In the genomic region with DNA sequence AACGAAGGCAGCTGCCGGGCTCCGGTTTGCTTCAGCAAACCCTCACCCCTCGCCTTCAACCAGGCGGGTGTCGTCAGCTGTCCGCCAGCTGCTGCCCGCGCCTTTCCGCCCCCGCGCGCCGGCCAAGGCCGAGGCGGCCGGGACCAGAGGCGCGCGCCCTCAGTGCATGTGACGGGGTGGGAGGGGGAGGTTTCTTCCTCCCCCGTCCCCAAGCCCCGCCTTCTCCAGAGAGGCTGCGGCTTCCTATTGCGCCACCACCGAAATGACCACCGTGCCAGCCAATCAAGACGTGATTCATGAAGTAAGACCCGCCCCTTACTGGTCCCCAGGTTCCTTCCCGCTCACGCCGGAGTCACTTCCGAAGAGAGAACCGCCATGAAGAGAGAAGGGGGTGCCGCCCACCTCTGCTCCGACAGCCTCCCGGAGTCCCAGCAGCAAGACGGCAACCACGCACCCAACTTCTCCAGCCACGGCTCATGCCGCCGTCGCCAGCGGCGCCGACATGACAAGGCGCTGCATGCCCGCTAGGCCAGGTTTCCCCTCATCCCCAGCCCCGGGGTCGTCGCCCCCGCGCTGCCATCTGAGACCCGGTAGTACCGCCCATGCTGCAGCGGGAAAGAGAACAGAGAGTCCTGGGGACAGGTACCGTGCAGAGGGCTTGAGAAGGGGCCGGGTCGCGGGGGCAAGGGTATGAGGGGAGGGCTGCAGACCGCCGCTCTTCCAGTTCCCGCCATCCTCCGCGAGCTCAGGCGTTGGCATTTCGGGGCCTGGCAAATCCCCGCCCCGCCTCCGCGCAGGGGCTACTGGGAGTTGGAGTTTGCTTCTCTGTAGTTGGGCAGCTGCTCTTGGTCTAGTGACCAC, we compare ENCODE assay signal across 1 cellular context.
TF ChIP-seq lines count a peak whose summit lies in the region.

A gene with protein sequence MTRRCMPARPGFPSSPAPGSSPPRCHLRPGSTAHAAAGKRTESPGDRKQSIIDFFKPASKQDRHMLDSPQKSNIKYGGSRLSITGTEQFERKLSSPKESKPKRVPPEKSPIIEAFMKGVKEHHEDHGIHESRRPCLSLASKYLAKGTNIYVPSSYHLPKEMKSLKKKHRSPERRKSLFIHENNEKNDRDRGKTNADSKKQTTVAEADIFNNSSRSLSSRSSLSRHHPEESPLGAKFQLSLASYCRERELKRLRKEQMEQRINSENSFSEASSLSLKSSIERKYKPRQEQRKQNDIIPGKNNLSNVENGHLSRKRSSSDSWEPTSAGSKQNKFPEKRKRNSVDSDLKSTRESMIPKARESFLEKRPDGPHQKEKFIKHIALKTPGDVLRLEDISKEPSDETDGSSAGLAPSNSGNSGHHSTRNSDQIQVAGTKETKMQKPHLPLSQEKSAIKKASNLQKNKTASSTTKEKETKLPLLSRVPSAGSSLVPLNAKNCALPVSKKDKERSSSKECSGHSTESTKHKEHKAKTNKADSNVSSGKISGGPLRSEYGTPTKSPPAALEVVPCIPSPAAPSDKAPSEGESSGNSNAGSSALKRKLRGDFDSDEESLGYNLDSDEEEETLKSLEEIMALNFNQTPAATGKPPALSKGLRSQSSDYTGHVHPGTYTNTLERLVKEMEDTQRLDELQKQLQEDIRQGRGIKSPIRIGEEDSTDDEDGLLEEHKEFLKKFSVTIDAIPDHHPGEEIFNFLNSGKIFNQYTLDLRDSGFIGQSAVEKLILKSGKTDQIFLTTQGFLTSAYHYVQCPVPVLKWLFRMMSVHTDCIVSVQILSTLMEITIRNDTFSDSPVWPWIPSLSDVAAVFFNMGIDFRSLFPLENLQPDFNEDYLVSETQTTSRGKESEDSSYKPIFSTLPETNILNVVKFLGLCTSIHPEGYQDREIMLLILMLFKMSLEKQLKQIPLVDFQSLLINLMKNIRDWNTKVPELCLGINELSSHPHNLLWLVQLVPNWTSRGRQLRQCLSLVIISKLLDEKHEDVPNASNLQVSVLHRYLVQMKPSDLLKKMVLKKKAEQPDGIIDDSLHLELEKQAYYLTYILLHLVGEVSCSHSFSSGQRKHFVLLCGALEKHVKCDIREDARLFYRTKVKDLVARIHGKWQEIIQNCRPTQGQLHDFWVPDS (plus strand): TSS at position 355 of the 861 bp plus-strand sequence. CDS start 148 bp downstream, at position 503.

TF ChIP-seq in K562, 482 proteins besides CTCF, POLR2A, EP300 and RAD21 (continued from another document and continues in another):
- TF ChIP-seq, protein P1, sequence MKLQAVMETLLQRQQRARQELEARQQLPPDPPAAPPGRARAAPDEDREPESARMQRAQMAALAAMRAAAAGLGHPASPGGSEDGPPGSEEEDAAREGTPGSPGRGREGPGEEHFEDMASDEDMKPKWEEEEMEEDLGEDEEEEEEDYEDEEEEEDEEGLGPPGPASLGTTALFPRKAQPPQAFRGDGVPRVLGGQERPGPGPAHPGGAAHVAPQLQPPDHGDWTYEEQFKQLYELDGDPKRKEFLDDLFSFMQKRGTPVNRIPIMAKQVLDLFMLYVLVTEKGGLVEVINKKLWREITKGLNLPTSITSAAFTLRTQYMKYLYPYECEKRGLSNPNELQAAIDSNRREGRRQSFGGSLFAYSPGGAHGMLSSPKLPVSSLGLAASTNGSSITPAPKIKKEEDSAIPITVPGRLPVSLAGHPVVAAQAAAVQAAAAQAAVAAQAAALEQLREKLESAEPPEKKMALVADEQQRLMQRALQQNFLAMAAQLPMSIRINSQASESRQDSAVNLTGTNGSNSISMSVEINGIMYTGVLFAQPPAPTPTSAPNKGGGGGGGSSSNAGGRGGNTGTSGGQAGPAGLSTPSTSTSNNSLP (IDR thresholded peaks at IDR 0.05; ENCODE audit: borderline replicate concordance, low read depth, low read length): no peak
- TF ChIP-seq, protein P2, sequence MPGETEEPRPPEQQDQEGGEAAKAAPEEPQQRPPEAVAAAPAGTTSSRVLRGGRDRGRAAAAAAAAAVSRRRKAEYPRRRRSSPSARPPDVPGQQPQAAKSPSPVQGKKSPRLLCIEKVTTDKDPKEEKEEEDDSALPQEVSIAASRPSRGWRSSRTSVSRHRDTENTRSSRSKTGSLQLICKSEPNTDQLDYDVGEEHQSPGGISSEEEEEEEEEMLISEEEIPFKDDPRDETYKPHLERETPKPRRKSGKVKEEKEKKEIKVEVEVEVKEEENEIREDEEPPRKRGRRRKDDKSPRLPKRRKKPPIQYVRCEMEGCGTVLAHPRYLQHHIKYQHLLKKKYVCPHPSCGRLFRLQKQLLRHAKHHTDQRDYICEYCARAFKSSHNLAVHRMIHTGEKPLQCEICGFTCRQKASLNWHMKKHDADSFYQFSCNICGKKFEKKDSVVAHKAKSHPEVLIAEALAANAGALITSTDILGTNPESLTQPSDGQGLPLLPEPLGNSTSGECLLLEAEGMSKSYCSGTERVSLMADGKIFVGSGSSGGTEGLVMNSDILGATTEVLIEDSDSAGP (CRISPR knock-in tag; IDR thresholded peaks at IDR 0.05): no peak
- TF ChIP-seq ADNP (tag; IDR thresholded peaks at IDR 0.05): no peak
- TF ChIP-seq, protein P3, sequence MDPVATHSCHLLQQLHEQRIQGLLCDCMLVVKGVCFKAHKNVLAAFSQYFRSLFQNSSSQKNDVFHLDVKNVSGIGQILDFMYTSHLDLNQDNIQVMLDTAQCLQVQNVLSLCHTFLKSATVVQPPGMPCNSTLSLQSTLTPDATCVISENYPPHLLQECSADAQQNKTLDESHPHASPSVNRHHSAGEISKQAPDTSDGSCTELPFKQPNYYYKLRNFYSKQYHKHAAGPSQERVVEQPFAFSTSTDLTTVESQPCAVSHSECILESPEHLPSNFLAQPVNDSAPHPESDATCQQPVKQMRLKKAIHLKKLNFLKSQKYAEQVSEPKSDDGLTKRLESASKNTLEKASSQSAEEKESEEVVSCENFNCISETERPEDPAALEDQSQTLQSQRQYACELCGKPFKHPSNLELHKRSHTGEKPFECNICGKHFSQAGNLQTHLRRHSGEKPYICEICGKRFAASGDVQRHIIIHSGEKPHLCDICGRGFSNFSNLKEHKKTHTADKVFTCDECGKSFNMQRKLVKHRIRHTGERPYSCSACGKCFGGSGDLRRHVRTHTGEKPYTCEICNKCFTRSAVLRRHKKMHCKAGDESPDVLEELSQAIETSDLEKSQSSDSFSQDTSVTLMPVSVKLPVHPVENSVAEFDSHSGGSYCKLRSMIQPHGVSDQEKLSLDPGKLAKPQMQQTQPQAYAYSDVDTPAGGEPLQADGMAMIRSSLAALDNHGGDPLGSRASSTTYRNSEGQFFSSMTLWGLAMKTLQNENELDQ (CRISPR knock-in tag; IDR thresholded peaks at IDR 0.05; ENCODE audit: borderline replicate concordance): no peak
- TF ChIP-seq HLTF (IDR thresholded peaks at IDR 0.05): no peak
- TF ChIP-seq CHD4 (IDR thresholded peaks at IDR 0.05; ENCODE audit: insufficient read depth, insufficient replicate concordance, low read depth, low read length, poor library complexity, severe bottlenecking): no peak
- no peak for TF ChIP-seq ZNF507 (tag; conservative IDR thresholded peaks at IDR 0.05)
- no peak for TF ChIP-seq RBM22 (IDR thresholded peaks at IDR 0.05; ENCODE audit: low read depth, low read length, poor library complexity, severe bottlenecking)
- no peak for TF ChIP-seq ZC3H4 (CRISPR knock-in tag; IDR thresholded peaks at IDR 0.05; ENCODE audit: borderline replicate concordance)
- no peak for TF ChIP-seq ZNF224 (CRISPR knock-in tag; IDR thresholded peaks at IDR 0.05)
- TF ChIP-seq TRIM28 (IDR thresholded peaks at IDR 0.05): no peak
- TF ChIP-seq CBX8 (IDR thresholded peaks at IDR 0.05; ENCODE audit: borderline replicate concordance, extremely low read depth, low read depth, low read length, poor library complexity, severe bottlenecking): no peak
- TF ChIP-seq ZNF197 (CRISPR knock-in tag; IDR thresholded peaks at IDR 0.05; ENCODE audit: low read depth): peak; percentile 52; the same call in 1 of the 2 replicates
- TF ChIP-seq, protein P4, sequence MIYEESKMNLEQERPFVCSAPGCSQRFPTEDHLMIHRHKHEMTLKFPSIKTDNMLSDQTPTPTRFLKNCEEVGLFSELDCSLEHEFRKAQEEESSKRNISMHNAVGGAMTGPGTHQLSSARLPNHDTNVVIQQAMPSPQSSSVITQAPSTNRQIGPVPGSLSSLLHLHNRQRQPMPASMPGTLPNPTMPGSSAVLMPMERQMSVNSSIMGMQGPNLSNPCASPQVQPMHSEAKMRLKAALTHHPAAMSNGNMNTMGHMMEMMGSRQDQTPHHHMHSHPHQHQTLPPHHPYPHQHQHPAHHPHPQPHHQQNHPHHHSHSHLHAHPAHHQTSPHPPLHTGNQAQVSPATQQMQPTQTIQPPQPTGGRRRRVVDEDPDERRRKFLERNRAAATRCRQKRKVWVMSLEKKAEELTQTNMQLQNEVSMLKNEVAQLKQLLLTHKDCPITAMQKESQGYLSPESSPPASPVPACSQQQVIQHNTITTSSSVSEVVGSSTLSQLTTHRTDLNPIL (CRISPR knock-in tag; IDR thresholded peaks at IDR 0.05): no peak
- peak; percentile 63 for TF ChIP-seq KLF16 (IDR thresholded peaks at IDR 0.05)
- TF ChIP-seq, protein P5, sequence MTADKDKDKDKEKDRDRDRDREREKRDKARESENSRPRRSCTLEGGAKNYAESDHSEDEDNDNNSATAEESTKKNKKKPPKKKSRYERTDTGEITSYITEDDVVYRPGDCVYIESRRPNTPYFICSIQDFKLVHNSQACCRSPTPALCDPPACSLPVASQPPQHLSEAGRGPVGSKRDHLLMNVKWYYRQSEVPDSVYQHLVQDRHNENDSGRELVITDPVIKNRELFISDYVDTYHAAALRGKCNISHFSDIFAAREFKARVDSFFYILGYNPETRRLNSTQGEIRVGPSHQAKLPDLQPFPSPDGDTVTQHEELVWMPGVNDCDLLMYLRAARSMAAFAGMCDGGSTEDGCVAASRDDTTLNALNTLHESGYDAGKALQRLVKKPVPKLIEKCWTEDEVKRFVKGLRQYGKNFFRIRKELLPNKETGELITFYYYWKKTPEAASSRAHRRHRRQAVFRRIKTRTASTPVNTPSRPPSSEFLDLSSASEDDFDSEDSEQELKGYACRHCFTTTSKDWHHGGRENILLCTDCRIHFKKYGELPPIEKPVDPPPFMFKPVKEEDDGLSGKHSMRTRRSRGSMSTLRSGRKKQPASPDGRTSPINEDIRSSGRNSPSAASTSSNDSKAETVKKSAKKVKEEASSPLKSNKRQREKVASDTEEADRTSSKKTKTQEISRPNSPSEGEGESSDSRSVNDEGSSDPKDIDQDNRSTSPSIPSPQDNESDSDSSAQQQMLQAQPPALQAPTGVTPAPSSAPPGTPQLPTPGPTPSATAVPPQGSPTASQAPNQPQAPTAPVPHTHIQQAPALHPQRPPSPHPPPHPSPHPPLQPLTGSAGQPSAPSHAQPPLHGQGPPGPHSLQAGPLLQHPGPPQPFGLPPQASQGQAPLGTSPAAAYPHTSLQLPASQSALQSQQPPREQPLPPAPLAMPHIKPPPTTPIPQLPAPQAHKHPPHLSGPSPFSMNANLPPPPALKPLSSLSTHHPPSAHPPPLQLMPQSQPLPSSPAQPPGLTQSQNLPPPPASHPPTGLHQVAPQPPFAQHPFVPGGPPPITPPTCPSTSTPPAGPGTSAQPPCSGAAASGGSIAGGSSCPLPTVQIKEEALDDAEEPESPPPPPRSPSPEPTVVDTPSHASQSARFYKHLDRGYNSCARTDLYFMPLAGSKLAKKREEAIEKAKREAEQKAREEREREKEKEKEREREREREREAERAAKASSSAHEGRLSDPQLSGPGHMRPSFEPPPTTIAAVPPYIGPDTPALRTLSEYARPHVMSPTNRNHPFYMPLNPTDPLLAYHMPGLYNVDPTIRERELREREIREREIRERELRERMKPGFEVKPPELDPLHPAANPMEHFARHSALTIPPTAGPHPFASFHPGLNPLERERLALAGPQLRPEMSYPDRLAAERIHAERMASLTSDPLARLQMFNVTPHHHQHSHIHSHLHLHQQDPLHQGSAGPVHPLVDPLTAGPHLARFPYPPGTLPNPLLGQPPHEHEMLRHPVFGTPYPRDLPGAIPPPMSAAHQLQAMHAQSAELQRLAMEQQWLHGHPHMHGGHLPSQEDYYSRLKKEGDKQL (CRISPR knock-in tag; IDR thresholded peaks at IDR 0.05; ENCODE audit: borderline replicate concordance): no peak
- peak; percentile 94 for TF ChIP-seq DACH1 (IDR thresholded peaks at IDR 0.05; ENCODE audit: partially characterized antibody)
- no peak for TF ChIP-seq ZKSCAN1 (IDR thresholded peaks at IDR 0.05; ENCODE audit: low read depth, low read length)
- TF ChIP-seq HDAC3 (IDR thresholded peaks at IDR 0.05; ENCODE audit: borderline replicate concordance, partially characterized antibody): no peak
- TF ChIP-seq SOX6 (IDR thresholded peaks at IDR 0.05): no peak
- TF ChIP-seq, protein P6, sequence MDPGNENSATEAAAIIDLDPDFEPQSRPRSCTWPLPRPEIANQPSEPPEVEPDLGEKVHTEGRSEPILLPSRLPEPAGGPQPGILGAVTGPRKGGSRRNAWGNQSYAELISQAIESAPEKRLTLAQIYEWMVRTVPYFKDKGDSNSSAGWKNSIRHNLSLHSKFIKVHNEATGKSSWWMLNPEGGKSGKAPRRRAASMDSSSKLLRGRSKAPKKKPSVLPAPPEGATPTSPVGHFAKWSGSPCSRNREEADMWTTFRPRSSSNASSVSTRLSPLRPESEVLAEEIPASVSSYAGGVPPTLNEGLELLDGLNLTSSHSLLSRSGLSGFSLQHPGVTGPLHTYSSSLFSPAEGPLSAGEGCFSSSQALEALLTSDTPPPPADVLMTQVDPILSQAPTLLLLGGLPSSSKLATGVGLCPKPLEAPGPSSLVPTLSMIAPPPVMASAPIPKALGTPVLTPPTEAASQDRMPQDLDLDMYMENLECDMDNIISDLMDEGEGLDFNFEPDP (CRISPR knock-in tag; IDR thresholded peaks at IDR 0.05): no peak
- TF ChIP-seq POLR3A (IDR thresholded peaks at IDR 0.05; ENCODE audit: borderline replicate concordance, extremely low read depth, insufficient read depth, insufficient read length): no peak
- TF ChIP-seq ZNF707 (CRISPR knock-in tag; conservative IDR thresholded peaks at IDR 0.05): no peak
- TF ChIP-seq STAG1 (CRISPR knock-in tag; IDR thresholded peaks at IDR 0.05; ENCODE audit: borderline replicate concordance): no peak
- TF ChIP-seq MAFF (IDR thresholded peaks at IDR 0.05; ENCODE audit: low read length): no peak
- TF ChIP-seq ZEB2 (IDR thresholded peaks at IDR 0.05): no peak
- TF ChIP-seq, protein P7, sequence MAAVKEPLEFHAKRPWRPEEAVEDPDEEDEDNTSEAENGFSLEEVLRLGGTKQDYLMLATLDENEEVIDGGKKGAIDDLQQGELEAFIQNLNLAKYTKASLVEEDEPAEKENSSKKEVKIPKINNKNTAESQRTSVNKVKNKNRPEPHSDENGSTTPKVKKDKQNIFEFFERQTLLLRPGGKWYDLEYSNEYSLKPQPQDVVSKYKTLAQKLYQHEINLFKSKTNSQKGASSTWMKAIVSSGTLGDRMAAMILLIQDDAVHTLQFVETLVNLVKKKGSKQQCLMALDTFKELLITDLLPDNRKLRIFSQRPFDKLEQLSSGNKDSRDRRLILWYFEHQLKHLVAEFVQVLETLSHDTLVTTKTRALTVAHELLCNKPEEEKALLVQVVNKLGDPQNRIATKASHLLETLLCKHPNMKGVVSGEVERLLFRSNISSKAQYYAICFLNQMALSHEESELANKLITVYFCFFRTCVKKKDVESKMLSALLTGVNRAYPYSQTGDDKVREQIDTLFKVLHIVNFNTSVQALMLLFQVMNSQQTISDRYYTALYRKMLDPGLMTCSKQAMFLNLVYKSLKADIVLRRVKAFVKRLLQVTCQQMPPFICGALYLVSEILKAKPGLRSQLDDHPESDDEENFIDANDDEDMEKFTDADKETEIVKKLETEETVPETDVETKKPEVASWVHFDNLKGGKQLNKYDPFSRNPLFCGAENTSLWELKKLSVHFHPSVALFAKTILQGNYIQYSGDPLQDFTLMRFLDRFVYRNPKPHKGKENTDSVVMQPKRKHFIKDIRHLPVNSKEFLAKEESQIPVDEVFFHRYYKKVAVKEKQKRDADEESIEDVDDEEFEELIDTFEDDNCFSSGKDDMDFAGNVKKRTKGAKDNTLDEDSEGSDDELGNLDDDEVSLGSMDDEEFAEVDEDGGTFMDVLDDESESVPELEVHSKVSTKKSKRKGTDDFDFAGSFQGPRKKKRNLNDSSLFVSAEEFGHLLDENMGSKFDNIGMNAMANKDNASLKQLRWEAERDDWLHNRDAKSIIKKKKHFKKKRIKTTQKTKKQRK (IDR thresholded peaks at IDR 0.05; ENCODE audit: borderline replicate concordance, low read depth, low read length): peak; percentile 57; the same call in 1 of the 2 replicates
- no peak for TF ChIP-seq U2AF2 (optimal IDR thresholded peaks at IDR 0.05; ENCODE audit: low read depth, low read length)
